In genomic region chr3:58175429-58176184, GRCh38 we compare ENCODE assay signal across 9 cellular contexts. TPM values are rescaled to one million over a fixed set of nuclear protein-coding genes. Genes with fewer than 3 reads are reported as not detected.
DNase-seq lines count a peak whose midpoint lies in the region; ATAC-seq and TF ChIP-seq lines count a peak whose summit lies in the region.
"Had no signal": no experiment of that assay in that cellular context is flagged by ENCODE, and none has a peak within 500 bp of the region (broad histone marks: within the 10 kb centered on the region; RNA-seq: fewer than 3 reads in every experiment).

No MANE protein-coding gene starts in this region.

- H3K27me3 Mint-ChIP-seq in natural killer cell (ENCODE audit: low read depth in 2 of 2), result peaks cover 0 to 10% of the 10 kb centered on the region in 2 donors
- H3K27me3 Mint-ChIP-seq in immature natural killer cell (ENCODE audit: low read depth in 3 of 3), result peaks cover 0 to 5% (median 1%) of the 10 kb centered on the region in 3 donors

- H3K4me1 ChIP-seq in RWPE2 (ENCODE audit: insufficient read depth, poor library complexity, severe bottlenecking), result peaks cover 29% of the 10 kb centered on the region
- peaks cover 11% of the 10 kb centered on the region for H3K4me1 ChIP-seq in fibroblast of lung (ENCODE audit: control insufficient read depth, extremely low read depth, insufficient read depth, low read length)
- peaks cover 11% of the 10 kb centered on the region for H3K4me1 ChIP-seq in neuron (ENCODE audit: insufficient read depth, low read length)

- H3K27ac ChIP-seq in RWPE2 (ENCODE audit: poor library complexity, severe bottlenecking) (peak overlapping the region; percentile 67), fibroblast of lung (ENCODE audit: insufficient read depth, low read length) (no peak overlapping the region)

- peak; percentile 3 for ATAC-seq in RWPE2 (ENCODE audit: low read depth)
- no peak for ATAC-seq in GM18511 (IDR thresholded peaks at IDR 0.05; ENCODE audit: unreplicated experiment)
- ATAC-seq in natural killer cell, result no peak

- H3K36me3 Mint-ChIP-seq in natural killer cell (no peaks in the 10 kb centered on the region), immature natural killer cell (peaks cover 0 to 10% (median 0%) of the 10 kb centered on the region in 3 donors)

- no peak overlapping the region for H3K4me3 ChIP-seq in RWPE2 (ENCODE audit: severe bottlenecking)
- no peak overlapping the region for H3K4me3 ChIP-seq in fibroblast of lung (replicated peaks in 1 of 4; ENCODE audit: control extremely low read depth in 1 of 4, insufficient read depth in 1 of 4, low read depth in 3 of 4, low read length in 4 of 4)
- H3K4me3 ChIP-seq in neuron (ENCODE audit: low read length), result no peak overlapping the region

- peaks cover 12% of the 10 kb centered on the region for H3K36me3 ChIP-seq in RWPE2 (ENCODE audit: low read depth)
- no peaks in the 10 kb centered on the region for H3K36me3 ChIP-seq in fibroblast of lung (ENCODE audit: control insufficient read depth, insufficient read depth, low read length)
- peaks cover 4% of the 10 kb centered on the region for H3K36me3 ChIP-seq in neuron (ENCODE audit: insufficient read depth, low read length)

- H4K20me1 ChIP-seq in fibroblast of lung (ENCODE audit: control insufficient read depth, extremely low read depth, insufficient read depth, low read length), result no peaks in the 10 kb centered on the region

- peak overlapping the region; percentile 30 for H3K4me2 ChIP-seq in fibroblast of lung (ENCODE audit: extremely low read depth, insufficient read depth, low read length)

- H3K9me3 Mint-ChIP-seq in natural killer cell (no peaks in the 10 kb centered on the region), immature natural killer cell (no peaks in the 10 kb centered on the region)

- H3K79me2 ChIP-seq in fibroblast of lung (ENCODE audit: control insufficient read depth, insufficient read depth, low read length), result no peaks in the 10 kb centered on the region

- no peak overlapping the region for H2AFZ ChIP-seq in fibroblast of lung (ENCODE audit: low read length)
- peak overlapping the region; percentile 40 for H2AFZ ChIP-seq in neuron (ENCODE audit: low read depth, low read length)

- H3K9me3 ChIP-seq in RWPE2 (ENCODE audit: severe bottlenecking), result no peaks in the 10 kb centered on the region
- H3K9me3 ChIP-seq in fibroblast of lung (ENCODE audit: control insufficient read depth, insufficient read depth, low read depth, low read length), result no peaks in the 10 kb centered on the region
- no peaks in the 10 kb centered on the region for H3K9me3 ChIP-seq in neuron (ENCODE audit: low read length)

- DNase-seq in ELR (ENCODE audit: low read depth), result peak; percentile 33
- DNase-seq in RWPE2 (ENCODE audit: low spot score), result no peak
- peak in 1 of 2 donors; percentile 65 for DNase-seq in fibroblast of lung (ENCODE audit: low read depth in 2 of 2)
- no peak for DNase-seq in kidney glomerular epithelial cell (lab: John Stamatoyannopoulos, UW)
- DNase-seq in natural killer cell, result no peak
- DNase-seq in immature natural killer cell, result no peak

- no peak overlapping the region for H3K4me3 Mint-ChIP-seq in natural killer cell
- H3K4me3 Mint-ChIP-seq in immature natural killer cell, result peak overlapping the region in 1 of 5 donors; percentile 3

- TF ChIP-seq CTCF in RWPE2 (IDR thresholded peaks at IDR 0.05; ENCODE audit: poor library complexity, severe bottlenecking) (no peak), fibroblast of lung (conservative IDR thresholded peaks at IDR 0.05 in 1 of 2, IDR thresholded peaks at IDR 0.05 in 1 of 2; ENCODE audit: low read depth in 1 of 2, low read length in 2 of 2) (no peak), natural killer cell (IDR thresholded peaks at IDR 0.05) (no peak)

- H3K4me1 Mint-ChIP-seq in natural killer cell (peaks cover 0 to 12% of the 10 kb centered on the region in 2 donors), immature natural killer cell (peaks cover 9% of the 10 kb centered on the region in 2 donors)

- H3K27ac Mint-ChIP-seq in natural killer cell (no peak overlapping the region), immature natural killer cell (no peak overlapping the region)

- no peaks in the 10 kb centered on the region for H3K27me3 ChIP-seq in RWPE2 (ENCODE audit: insufficient read depth, poor library complexity, severe bottlenecking)
- H3K27me3 ChIP-seq in fibroblast of lung (ENCODE audit: control insufficient read depth, insufficient read depth, low read length), result no peaks in the 10 kb centered on the region
- no peaks in the 10 kb centered on the region for H3K27me3 ChIP-seq in neuron (ENCODE audit: insufficient read depth, low read length)

- no peak overlapping the region for H3K9ac ChIP-seq in fibroblast of lung (ENCODE audit: insufficient read depth, low read length)

- intact Hi-C loops in natural killer cell (cut with micrococcal nuclease), result loop anchor here (2.0 kb wide), 1 partner anchor 41 kb away; no protein-coding TSS in a partner anchor

RNA-seq across cellular contexts. Expression of gene DNASE1L3, which starts 35.2 kb away (rescaled TPM):
- total RNA-seq in fibroblast of lung (not detected in 2 replicates), natural killer cell (1 to 10 TPM in 1 of 3 donors, not detected in 2; 1.3 TPM)
- polyA plus RNA-seq in fibroblast of lung (not detected in 2 replicates), immature natural killer cell (1 to 10 TPM in 1 of 3 donors, under 1 TPM in 1, not detected in 1; 0.40 to 1.7 TPM)
- not detected in 2 replicates for polyA plus RNA-seq in fibroblast of lung (2012)
- polyA minus RNA-seq in fibroblast of lung (ENCODE audit: low replicate concordance), result not detected in 2 replicates
- total RNA-seq: activated CD8-positive, alpha-beta memory T cell treated with anti-CD3 and anti-CD28 coated beads for 36 hours had no signal
